1 cellular context compared by ENCODE assay signal in genomic region chr22:43053176-43053575, GRCh38.
TF ChIP-seq lines count a peak whose summit lies in the region.

No MANE protein-coding gene starts in this region.

TF ChIP-seq in K562, 482 proteins besides CTCF, POLR2A, EP300 and RAD21:
- no peak for TF ChIP-seq ZNF695 (CRISPR knock-in tag; IDR thresholded peaks at IDR 0.05)
- no peak for TF ChIP-seq DPF2 (IDR thresholded peaks at IDR 0.05)
- no peak for TF ChIP-seq ZNF609 (CRISPR knock-in tag; IDR thresholded peaks at IDR 0.05; ENCODE audit: borderline replicate concordance)
- no peak for TF ChIP-seq PRMT5 (CRISPR knock-in tag; IDR thresholded peaks at IDR 0.05)
- no peak for TF ChIP-seq DMBX1 (CRISPR knock-in tag; IDR thresholded peaks at IDR 0.05; ENCODE audit: borderline replicate concordance)
- no peak for TF ChIP-seq ZNF518B (CRISPR knock-in tag; IDR thresholded peaks at IDR 0.05)
- no peak for TF ChIP-seq KDM1A (IDR thresholded peaks at IDR 0.05)
- TF ChIP-seq ARID1B (IDR thresholded peaks at IDR 0.05) = no peak
- TF ChIP-seq FUS (optimal IDR thresholded peaks at IDR 0.05; ENCODE audit: low read depth, low read length) = no peak
- no peak for TF ChIP-seq E4F1 (CRISPR knock-in tag; IDR thresholded peaks at IDR 0.05; ENCODE audit: borderline replicate concordance)
- no peak for TF ChIP-seq MAX (CRISPR knock-in tag; IDR thresholded peaks at IDR 0.05)
- no peak for TF ChIP-seq BRF1 (IDR thresholded peaks at IDR 0.05; ENCODE audit: borderline replicate concordance, extremely low read depth, insufficient read length)
- no peak for TF ChIP-seq ZBTB7A (IDR thresholded peaks at IDR 0.05; ENCODE audit: borderline replicate concordance, control insufficient read depth, low read depth, low read length)
- TF ChIP-seq PATZ1 (CRISPR knock-in tag; IDR thresholded peaks at IDR 0.05; ENCODE audit: borderline replicate concordance) = no peak
- no peak for TF ChIP-seq EP400 (IDR thresholded peaks at IDR 0.05)
